10 cellular contexts compared by ENCODE assay signal in the genomic region with DNA sequence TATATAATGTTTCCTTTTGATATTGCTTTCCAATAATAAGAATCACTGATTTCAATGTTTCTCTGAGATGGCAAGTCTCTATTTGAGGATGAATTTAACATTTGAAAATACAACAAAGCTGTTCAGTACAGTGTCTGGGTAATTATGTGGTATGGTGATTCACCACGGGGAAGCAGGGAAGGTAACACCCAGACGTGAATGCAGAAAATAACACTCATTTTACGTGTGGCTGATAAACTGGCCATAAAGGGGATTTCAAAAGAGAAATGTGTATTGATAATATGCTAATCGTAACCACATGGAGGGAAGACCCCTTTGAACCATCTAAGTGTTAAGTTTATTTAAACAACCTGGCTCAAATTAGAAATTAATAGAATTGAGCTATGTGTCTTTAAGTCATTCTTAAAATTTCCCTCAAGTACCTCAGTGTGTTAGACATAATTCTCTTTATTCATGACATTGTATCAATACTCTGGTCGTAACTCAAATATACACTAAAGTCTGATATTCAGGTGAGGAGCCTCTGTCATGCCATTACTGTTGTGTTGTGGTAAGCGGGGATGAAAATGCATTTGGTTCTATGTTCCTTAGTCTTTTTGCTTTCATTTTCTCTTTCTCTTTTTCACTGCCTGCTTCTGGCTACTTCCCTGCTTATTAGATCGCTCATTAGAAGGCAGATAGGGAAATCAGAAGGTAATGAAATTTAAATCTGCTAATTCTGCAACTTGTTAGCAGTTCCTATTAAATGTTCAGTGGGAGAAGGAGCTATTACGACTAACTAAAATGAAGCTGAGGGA.
DNase-seq lines count a peak whose midpoint lies in the region; ATAC-seq, FAIRE-seq and TF ChIP-seq lines count a peak whose summit lies in the region.
"Had no signal": no experiment of that assay in that cellular context is flagged by ENCODE, and none has a peak within 500 bp of the region (broad histone marks: within the 10 kb centered on the region; RNA-seq: fewer than 3 reads in every experiment).

No MANE protein-coding gene starts in this region.

- H2AFZ ChIP-seq in GM12878 (ENCODE audit: control insufficient read depth, low read depth, low read length), result peak overlapping the region; percentile 44
- H2AFZ ChIP-seq: neural progenitor cell had no signal

- H3K4me3 Mint-ChIP-seq in stimulated activated effector memory CD8-positive, alpha-beta T cell treated with anti-CD3 and anti-CD28 coated beads, Interleukin-12 subunit alpha, Interleukin-12 subunit beta, amount 100 ng/mL, for 72 hours, result peak overlapping the region; percentile 4
- no peak overlapping the region for H3K4me3 Mint-ChIP-seq in activated naive CD8-positive, alpha-beta T cell treated with anti-CD3 and anti-CD28 coated beads, Interleukin-2, amount 50 U/mL, for 24 hours
- H3K4me3 Mint-ChIP-seq: neural progenitor cell had no signal

- ATAC-seq in GM19328 (IDR thresholded peaks at IDR 0.05; ENCODE audit: unreplicated experiment) (peak; percentile 92), HG02970 (IDR thresholded peaks at IDR 0.05; ENCODE audit: low FRiP score, unreplicated experiment) (peak; percentile 49), GM12878 (peak; percentile 84)
- ATAC-seq in stimulated activated effector memory CD8-positive, alpha-beta T cell treated with anti-CD3 and anti-CD28 coated beads, Interleukin-12 subunit alpha, Interleukin-12 subunit beta, amount 100 ng/mL, for 72 hours, result peak; percentile 49
- no peak for ATAC-seq in activated naive CD8-positive, alpha-beta T cell treated with anti-CD3 and anti-CD28 coated beads, Interleukin-2, amount 50 U/mL, for 24 hours

- CTCF ChIA-PET in GM12878 (lab: Yijun Ruan, JAX), result interaction anchor here (1.3 kb wide), 1 partner anchor 13 kb away, joined by 5 read pairs; no protein-coding TSS in a partner anchor

- H3K36me3 Mint-ChIP-seq in stimulated activated effector memory CD8-positive, alpha-beta T cell treated with anti-CD3 and anti-CD28 coated beads, Interleukin-12 subunit alpha, Interleukin-12 subunit beta, amount 100 ng/mL, for 72 hours, result no peaks in the 10 kb centered on the region
- H3K36me3 Mint-ChIP-seq in activated naive CD8-positive, alpha-beta T cell treated with anti-CD3 and anti-CD28 coated beads, Interleukin-2, amount 50 U/mL, for 24 hours (ENCODE audit: low read depth), result no peaks in the 10 kb centered on the region
- H3K36me3 Mint-ChIP-seq: neural progenitor cell had no signal

- intact Hi-C loops in GM12878 (cut with micrococcal nuclease; ENCODE audit: unreplicated experiment), result loop anchor here (5.0 kb wide), 1 partner anchor 67 kb away; no protein-coding TSS in a partner anchor

- H3K36me3 ChIP-seq in GM12878 (ENCODE audit: control insufficient read depth in 2 of 2, insufficient read depth in 2 of 2, low read length in 1 of 2), result no peaks in the 10 kb centered on the region; a peak in 1 of 4 replicates
- H3K36me3 ChIP-seq: neural progenitor cell, SJCRH30, upper lobe of left lung had no signal

- SMC1A ChIA-PET in GM12878 (lab: Charles Lee; ENCODE audit: uncharacterized antibody, unreplicated experiment), result interaction anchor here (0.6 to 3.4 kb wide), 11 partner anchors 9 to 313 kb away, joined by 3 to 11 read pairs (median 3); no protein-coding TSS in a partner anchor

- TF ChIP-seq EP300 in GM12878 (IDR thresholded peaks at IDR 0.05; ENCODE audit: borderline replicate concordance in 1 of 2, control insufficient read depth in 1 of 2, low read depth in 2 of 2, low read length in 2 of 2), result peak; percentile 76 to 78; a peak in 3 of 4 replicates

- no peak for TF ChIP-seq POLR2A in GM12878 (IDR thresholded peaks at IDR 0.05; ENCODE audit: low read depth, low read length)

- peak; percentile 41 for DNase-seq in GM12878 (ENCODE audit: low read depth, low spot score)
- DNase-seq in stimulated activated effector memory CD8-positive, alpha-beta T cell treated with anti-CD3 and anti-CD28 coated beads, Interleukin-12 subunit alpha, Interleukin-12 subunit beta, amount 100 ng/mL, for 72 hours (ENCODE audit: low spot score in 2 of 2), result no peak
- no peak for DNase-seq in stimulated activated CD4-positive, alpha-beta T cell treated with anti-CD3 and anti-CD28 coated beads, Interleukin-1b, Interleukin-23, amount 100 ng/mL, for 48 hours
- DNase-seq in activated CD8-positive, alpha-beta memory T cell treated with anti-CD3 and anti-CD28 coated beads for 24 hours, result no peak
- DNase-seq in activated naive CD8-positive, alpha-beta T cell treated with anti-CD3 and anti-CD28 coated beads, Interleukin-2, amount 50 U/mL, for 24 hours, result no peak
- DNase-seq: SJCRH30, upper lobe of left lung had no signal

- no peaks in the 10 kb centered on the region for H3K27me3 Mint-ChIP-seq in activated naive CD8-positive, alpha-beta T cell treated with anti-CD3 and anti-CD28 coated beads, Interleukin-2, amount 50 U/mL, for 24 hours

- POLR2A ChIA-PET in GM12878 (lab: Charles Lee), result interaction anchor here (0.7 kb wide), 1 partner anchor 70 kb away, joined by 5 read pairs; no protein-coding TSS in a partner anchor

- H3K9me3 ChIP-seq in GM12878 (replicated peaks; ENCODE audit: control insufficient read depth, insufficient read depth, low read length), result no peaks in the 10 kb centered on the region; the same call in 2 of the 3 replicates
- H3K9me3 ChIP-seq: SJCRH30, upper lobe of left lung had no signal

- no peak overlapping the region for H3K27ac ChIP-seq in GM12878 (ENCODE audit: control insufficient read depth, insufficient read depth)
- H3K27ac ChIP-seq: neural progenitor cell, SJCRH30, upper lobe of left lung had no signal

- 12% methylated on average over 8 of the region's 8 CpGs for WGBS in GM12878 (ENCODE audit: insufficient coverage, insufficient replicate concordance, low lambda C conversion rate, missing lambda C conversion rate)

- in situ Hi-C loops in GM12878 (cut with MboI), result no loop called here

- no peak for TF ChIP-seq CTCF in GM12878 (IDR thresholded peaks at IDR 0.05 in 2 of 3, conservative IDR thresholded peaks at IDR 0.05 in 1 of 3; ENCODE audit: control insufficient read depth in 2 of 3, extremely low read depth in 1 of 3, insufficient read depth in 1 of 3, low read depth in 3 of 3, low read length in 3 of 3)

- H3K27ac Mint-ChIP-seq in stimulated activated effector memory CD8-positive, alpha-beta T cell treated with anti-CD3 and anti-CD28 coated beads, Interleukin-12 subunit alpha, Interleukin-12 subunit beta, amount 100 ng/mL, for 72 hours, result no peak overlapping the region
- H3K27ac Mint-ChIP-seq in activated naive CD8-positive, alpha-beta T cell treated with anti-CD3 and anti-CD28 coated beads, Interleukin-2, amount 50 U/mL, for 24 hours, result no peak overlapping the region
- H3K27ac Mint-ChIP-seq: neural progenitor cell had no signal

- no peaks in the 10 kb centered on the region for H3K27me3 ChIP-seq in GM12878 (replicated peaks in 1 of 2; ENCODE audit: control insufficient read depth in 2 of 2, insufficient read depth in 2 of 2, low read length in 1 of 2)
- H3K27me3 ChIP-seq: neural progenitor cell, SJCRH30, upper lobe of left lung had no signal

- peak overlapping the region; percentile 30; the same call in 1 of the 2 replicates for H3K4me2 ChIP-seq in GM12878 (ENCODE audit: control insufficient read depth, insufficient read depth)
- H3K4me2 ChIP-seq: neural progenitor cell had no signal

- H3K9me3 Mint-ChIP-seq in stimulated activated effector memory CD8-positive, alpha-beta T cell treated with anti-CD3 and anti-CD28 coated beads, Interleukin-12 subunit alpha, Interleukin-12 subunit beta, amount 100 ng/mL, for 72 hours, result peaks cover 11% of the 10 kb centered on the region
- no peaks in the 10 kb centered on the region for H3K9me3 Mint-ChIP-seq in activated naive CD8-positive, alpha-beta T cell treated with anti-CD3 and anti-CD28 coated beads, Interleukin-2, amount 50 U/mL, for 24 hours
- H3K9me3 Mint-ChIP-seq: neural progenitor cell had no signal

- no peaks in the 10 kb centered on the region for H3K4me1 Mint-ChIP-seq in stimulated activated effector memory CD8-positive, alpha-beta T cell treated with anti-CD3 and anti-CD28 coated beads, Interleukin-12 subunit alpha, Interleukin-12 subunit beta, amount 100 ng/mL, for 72 hours
- H3K4me1 Mint-ChIP-seq in activated naive CD8-positive, alpha-beta T cell treated with anti-CD3 and anti-CD28 coated beads, Interleukin-2, amount 50 U/mL, for 24 hours, result no peaks in the 10 kb centered on the region
- H3K4me1 Mint-ChIP-seq: neural progenitor cell had no signal

- no peak overlapping the region for H3K4me3 ChIP-seq in GM12878
- H3K4me3 ChIP-seq: neural progenitor cell, SJCRH30 had no signal

- FAIRE-seq in GM12878 (lab: Jason Lieb, UNC), result no peak

- RAD21 ChIA-PET in GM12878 (lab: Charles Lee; ENCODE audit: unreplicated experiment), result interaction anchor here (0.6 to 3.0 kb wide), 3 partner anchors 70 to 889 kb away, joined by 3 to 11 read pairs (median 4); no protein-coding TSS in a partner anchor

- no TSS peak for BruUV-seq in GM12878 (replicated peaks; lab: Mats Ljungman, UMichigan)

- no peaks in the 10 kb centered on the region for H4K20me1 ChIP-seq in GM12878 (ENCODE audit: control insufficient read depth, insufficient read depth)

- no peak for TF ChIP-seq RAD21 in GM12878 (IDR thresholded peaks at IDR 0.05; ENCODE audit: insufficient read depth, low read depth, low read length)

- H3K79me2 ChIP-seq in GM12878 (ENCODE audit: control insufficient read depth, insufficient read depth, low read length), result no peaks in the 10 kb centered on the region

- H3K4me1 ChIP-seq in GM12878 (ENCODE audit: control insufficient read depth, insufficient read depth, low read length), result no peaks in the 10 kb centered on the region
- H3K4me1 ChIP-seq: neural progenitor cell, SJCRH30, upper lobe of left lung had no signal

- no peak overlapping the region for H3K9ac ChIP-seq in GM12878 (ENCODE audit: control insufficient read depth, insufficient read depth, low read length)
- H3K9ac ChIP-seq: neural progenitor cell had no signal

TF ChIP-seq in GM12878, 131 proteins besides CTCF, POLR2A, EP300 and RAD21 (continues in another document):
- peak; percentile 59; the same call in 1 of the 2 replicates for TF ChIP-seq DPF2 (IDR thresholded peaks at IDR 0.05)
